Comparison of ENCODE assay signal across 1 cellular context in genomic region chr16:48612621-48613020, GRCh38.
TF ChIP-seq lines count a peak whose summit lies in the region.

No MANE protein-coding gene starts in this region.

TF ChIP-seq in K562, 482 proteins besides CTCF, POLR2A, EP300 and RAD21:
- TF ChIP-seq ZNF512 (tag; IDR thresholded peaks at IDR 0.05), result no peak
- TF ChIP-seq RFX5 (IDR thresholded peaks at IDR 0.05; ENCODE audit: low read depth, low read length), result no peak
- no peak for TF ChIP-seq ERF (CRISPR knock-in tag; IDR thresholded peaks at IDR 0.05)
- TF ChIP-seq SNRNP70 (optimal IDR thresholded peaks at IDR 0.05; ENCODE audit: low read depth, low read length), result no peak
- no peak for TF ChIP-seq CBFA2T3 (IDR thresholded peaks at IDR 0.05)
- no peak for TF ChIP-seq ZNF24 (IDR thresholded peaks at IDR 0.05)
- no peak for TF ChIP-seq MXI1 (IDR thresholded peaks at IDR 0.05; ENCODE audit: low read depth, low read length)
- TF ChIP-seq STAT6 (CRISPR knock-in tag; IDR thresholded peaks at IDR 0.05), result no peak
- no peak for TF ChIP-seq KHSRP (IDR thresholded peaks at IDR 0.05)
- no peak for TF ChIP-seq NR4A1 (CRISPR knock-in tag; IDR thresholded peaks at IDR 0.05)
- no peak for TF ChIP-seq NR4A1 (tag; IDR thresholded peaks at IDR 0.05)
